In genomic region chr13:43879323-43880181, GRCh38 we compare ENCODE assay signal across 8 cellular contexts. TPM values are rescaled to one million over a fixed set of nuclear protein-coding genes. Genes with fewer than 3 reads are reported as not detected.
DNase-seq lines count a peak whose midpoint lies in the region; ATAC-seq and TF ChIP-seq lines count a peak whose summit lies in the region.

Gene CCDC122 (minus strand): TSS chr13:43879740. CDS start chr13:43869376, 10,364 bp downstream.
Gene LACC1 (plus strand): TSS chr13:43879904. CDS start chr13:43880986, 1,082 bp downstream.

- CTCF ChIA-PET in activated CD4-positive, alpha-beta T cell treated with anti-CD3 and anti-CD28 coated beads for 36 hours (lab: Charles Lee) = interaction anchor here (0.5 kb wide), 2 partner anchors 14 to 1562 kb away, joined by 3 to 4 read pairs; no protein-coding TSS in a partner anchor

- peak within 1 kb of the TSS; percentile 82 for H3K27ac Mint-ChIP-seq in activated CD4-positive, alpha-beta T cell treated with anti-CD3 and anti-CD28 coated beads for 36 hours

- H3K4me3 ChIP-seq in HFF-Myc (replicated peaks; ENCODE audit: low read depth, low read length) = peak within 1 kb of the TSS; percentile 69
- H3K4me3 ChIP-seq in choroid plexus epithelial cell (ENCODE audit: low read depth, low read length) = peak within 1 kb of the TSS; percentile 89

- peaks cover 3% of the 10 kb centered on the region for H3K36me3 Mint-ChIP-seq in activated CD4-positive, alpha-beta T cell treated with anti-CD3 and anti-CD28 coated beads for 36 hours (ENCODE audit: low read depth)

- peak within 1 kb of the TSS; percentile 91 for H3K27ac ChIP-seq in layer of hippocampus (ENCODE audit: low read depth, low read length)

- H3K4me1 Mint-ChIP-seq in activated CD4-positive, alpha-beta T cell treated with anti-CD3 and anti-CD28 coated beads for 36 hours = peaks cover 22% of the 10 kb centered on the region

- H3K9me3 Mint-ChIP-seq in activated CD4-positive, alpha-beta T cell treated with anti-CD3 and anti-CD28 coated beads for 36 hours (ENCODE audit: low read depth) = no peaks in the 10 kb centered on the region

- peak within 1 kb of the TSS; percentile 79 for H3K4me3 Mint-ChIP-seq in activated CD4-positive, alpha-beta T cell treated with anti-CD3 and anti-CD28 coated beads for 36 hours

- intact Hi-C loops in activated CD4-positive, alpha-beta T cell treated with anti-CD3 and anti-CD28 coated beads for 36 hours (cut with DNase I, micrococcal nuclease) = loop anchor here (1.0 to 10.0 kb wide), 5 partner anchors 82 to 1285 kb away; no protein-coding TSS in a partner anchor

- DNase-seq in NCI-H2029 (lab: John Stamatoyannopoulos, UW) = peak; percentile 9
- DNase-seq in NCI-H2029 treated with DMSO at 0.1 percent for 48 hours (lab: John Stamatoyannopoulos, UW) = no peak
- DNase-seq in HFF-Myc (ENCODE audit: extremely low read depth, low read depth) = no peak
- peak; percentile 35 for DNase-seq in NCI-H128 (lab: John Stamatoyannopoulos, UW; ENCODE audit: unreplicated experiment)
- DNase-seq in activated CD4-positive, alpha-beta T cell treated with anti-CD3 and anti-CD28 coated beads for 36 hours = peak; percentile 89
- peak; percentile 90 for DNase-seq in choroid plexus epithelial cell (ENCODE audit: low read depth)
- DNase-seq in stimulated activated CD4-positive, alpha-beta T cell treated with anti-CD3 and anti-CD28 coated beads, Interleukin-1b, Interleukin-23, amount 100 ng/mL, for 48 hours = peak; percentile 82

- TF ChIP-seq CTCF in HFF-Myc (IDR thresholded peaks at IDR 0.05; ENCODE audit: low read depth, low read length, missing control alignments) (no peak), choroid plexus epithelial cell (conservative IDR thresholded peaks at IDR 0.05; ENCODE audit: low read depth, low read length) (no peak)

- ATAC-seq in activated CD4-positive, alpha-beta T cell treated with anti-CD3 and anti-CD28 coated beads for 36 hours = peak; percentile 94

- H3K27me3 Mint-ChIP-seq in activated CD4-positive, alpha-beta T cell treated with anti-CD3 and anti-CD28 coated beads for 36 hours = peaks cover 13% of the 10 kb centered on the region

- H3K27me3 ChIP-seq in layer of hippocampus (ENCODE audit: control insufficient read depth, insufficient read depth, low read length) = no peaks in the 10 kb centered on the region

- POLR2A ChIA-PET in activated CD4-positive, alpha-beta T cell treated with anti-CD3 and anti-CD28 coated beads for 36 hours (lab: Charles Lee) = no interaction called here

RNA-seq across cellular contexts. Expression of gene CCDC122, which starts in this region (rescaled TPM):
- total RNA-seq in activated CD4-positive, alpha-beta T cell treated with anti-CD3 and anti-CD28 coated beads for 36 hours = 1 to 10 TPM; 2.0 to 3.1 TPM

RNA-seq across cellular contexts. Expression of gene LACC1, which starts in this region (rescaled TPM):
- 1 to 10 TPM; 2.6 to 3.1 TPM for total RNA-seq in activated CD4-positive, alpha-beta T cell treated with anti-CD3 and anti-CD28 coated beads for 36 hours

Comparison
In these comparisons a context has a peak if more than half of its experiments do, and no peak if none do; other contexts are left out.
1. DNase-seq: peak in NCI-H2029 (single experiment), NCI-H128 (single experiment), activated CD4-positive, alpha-beta T cell treated with anti-CD3 and anti-CD28 coated beads for 36 hours (single experiment), choroid plexus epithelial cell (single experiment) and stimulated activated CD4-positive, alpha-beta T cell treated with anti-CD3 and anti-CD28 coated beads, Interleukin-1b, Interleukin-23, amount 100 ng/mL, for 48 hours (single experiment); none in NCI-H2029 treated with DMSO at 0.1 percent for 48 hours (single experiment) and HFF-Myc (single experiment).